Comparison of ENCODE assay signal across 8 cellular contexts in genomic region chr20:326645-327031, GRCh38. TPM values are rescaled to one million over a fixed set of nuclear protein-coding genes. Genes with fewer than 3 reads are reported as not detected.
A peak's percentile ranks its signal among the peaks of the same experiment; 100 is the strongest.
DNase-seq lines count a peak whose midpoint lies in the region; ATAC-seq and TF ChIP-seq lines count a peak whose summit lies in the region.

No MANE protein-coding gene starts in this region.

- no peaks in the 10 kb centered on the region for H3K9me3 ChIP-seq in ovary

- H3K36me3 ChIP-seq in ovary = no peaks in the 10 kb centered on the region

- H3K4me3 ChIP-seq in fibroblast of mammary gland (ENCODE audit: control insufficient read depth, low read depth, low read length) = peak overlapping the region; percentile 79
- H3K4me3 ChIP-seq in ovary = peak overlapping the region; percentile 69

- WGBS in ovary, 3 donors = 0 to 1% (median 0%) methylated on average over 26 to 32 of the region's 32 CpGs

- no peaks in the 10 kb centered on the region for H3K27me3 Mint-ChIP-seq in activated T-cell treated with anti-CD3 and anti-CD28 coated beads, Interleukin-2, amount 50 U/mL, for 72 hours (ENCODE audit: low read depth)
- H3K27me3 Mint-ChIP-seq in T-helper 1 cell treated with Interleukin-12 subunit alpha and Interleukin-12 subunit beta and Interleukin-4 antibody, amounts not matched to agents 30 μg/mL and 1 μg/mL, for 36 hours (ENCODE audit: low read depth) = no peaks in the 10 kb centered on the region

- no peak for TF ChIP-seq POLR2A in ovary (IDR thresholded peaks at IDR 0.05)

- no peaks in the 10 kb centered on the region for H3K27me3 ChIP-seq in ovary

- no peaks in the 10 kb centered on the region for H3K36me3 Mint-ChIP-seq in activated T-cell treated with anti-CD3 and anti-CD28 coated beads, Interleukin-2, amount 50 U/mL, for 72 hours (ENCODE audit: insufficient read depth in 2 of 2)
- no peaks in the 10 kb centered on the region for H3K36me3 Mint-ChIP-seq in T-helper 1 cell treated with Interleukin-12 subunit alpha and Interleukin-12 subunit beta and Interleukin-4 antibody, amounts not matched to agents 30 μg/mL and 1 μg/mL, for 36 hours (ENCODE audit: low read depth)

- H3K4me1 Mint-ChIP-seq in activated T-cell treated with anti-CD3 and anti-CD28 coated beads, Interleukin-2, amount 50 U/mL, for 72 hours (ENCODE audit: low read depth) = peaks cover 39% of the 10 kb centered on the region
- H3K4me1 Mint-ChIP-seq in T-helper 1 cell treated with Interleukin-12 subunit alpha and Interleukin-12 subunit beta and Interleukin-4 antibody, amounts not matched to agents 30 μg/mL and 1 μg/mL, for 36 hours (ENCODE audit: low read depth) = peaks cover 13% of the 10 kb centered on the region

- H3K4me1 ChIP-seq in ovary (ENCODE audit: insufficient read depth) = peaks cover 5% of the 10 kb centered on the region

- no peak for DNase-seq in activated T-cell treated with anti-CD3 and anti-CD28 coated beads, Interleukin-2, amount 50 U/mL, for 72 hours
- no peak for DNase-seq in activated T-cell treated with anti-CD3 and anti-CD28 coated beads for 4 hours
- no peak for DNase-seq in fibroblast of mammary gland (ENCODE audit: low read depth)
- no peak for DNase-seq in ovary
- no peak for DNase-seq in foreskin melanocyte

- no peak overlapping the region for H3K27ac Mint-ChIP-seq in activated T-cell treated with anti-CD3 and anti-CD28 coated beads, Interleukin-2, amount 50 U/mL, for 72 hours
- no peak overlapping the region for H3K27ac Mint-ChIP-seq in T-helper 1 cell treated with Interleukin-12 subunit alpha and Interleukin-12 subunit beta and Interleukin-4 antibody, amounts not matched to agents 30 μg/mL and 1 μg/mL, for 36 hours

- no peak for TF ChIP-seq CTCF in fibroblast of mammary gland (conservative IDR thresholded peaks at IDR 0.05; ENCODE audit: control insufficient read depth, insufficient read depth, low read depth, low read length)
- no peak for TF ChIP-seq CTCF in ovary (IDR thresholded peaks at IDR 0.05)

- peak in 1 of 2 donors; percentile 0 for ATAC-seq in activated T-cell treated with anti-CD3 and anti-CD28 coated beads, Interleukin-2, amount 50 U/mL, for 72 hours (replicated peaks in 1 of 2)
- ATAC-seq in HG02852 (IDR thresholded peaks at IDR 0.05; ENCODE audit: unreplicated experiment) = no peak
- no peak for ATAC-seq in HG03196 (IDR thresholded peaks at IDR 0.05; ENCODE audit: unreplicated experiment)

- TF ChIP-seq EP300 in ovary (IDR thresholded peaks at IDR 0.05) = no peak

- peak overlapping the region; percentile 91 to 97 for H3K27ac ChIP-seq in ovary

- H3K9me3 Mint-ChIP-seq in activated T-cell treated with anti-CD3 and anti-CD28 coated beads, Interleukin-2, amount 50 U/mL, for 72 hours = no peaks in the 10 kb centered on the region
- no peaks in the 10 kb centered on the region for H3K9me3 Mint-ChIP-seq in T-helper 1 cell treated with Interleukin-12 subunit alpha and Interleukin-12 subunit beta and Interleukin-4 antibody, amounts not matched to agents 30 μg/mL and 1 μg/mL, for 36 hours

- peak overlapping the region; percentile 88 to 91 for H3K4me3 Mint-ChIP-seq in activated T-cell treated with anti-CD3 and anti-CD28 coated beads, Interleukin-2, amount 50 U/mL, for 72 hours
- peak overlapping the region; percentile 73 for H3K4me3 Mint-ChIP-seq in T-helper 1 cell treated with Interleukin-12 subunit alpha and Interleukin-12 subunit beta and Interleukin-4 antibody, amounts not matched to agents 30 μg/mL and 1 μg/mL, for 36 hours

- intact Hi-C loops in ovary (cut with DNase I) = loop anchor here in 1 of 4 donors (10.0 kb wide), 1 partner anchor 1058 kb away; no protein-coding TSS in a partner anchor

RNA-seq across cellular contexts. Expression of gene SOX12, which starts 1.3 kb away (rescaled TPM):
- total RNA-seq in activated T-cell treated with anti-CD3 and anti-CD28 coated beads, Interleukin-2, amount 50 U/mL, for 72 hours = 10 to 100 TPM in 1 of 2 donors, 1 to 10 TPM in 1; 7.8 to 11.7 TPM
- total RNA-seq in ovary = 10 to 100 TPM in 5 of 7 donors, 1 to 10 TPM in 2; 4.8 to 34.1 (median 25.7) TPM
- polyA plus RNA-seq in ovary = 1 to 10 TPM; 4.1 to 8.7 TPM

RNA-seq across cellular contexts. Expression of gene NRSN2, which starts 20.3 kb away (rescaled TPM):
- total RNA-seq in activated T-cell treated with anti-CD3 and anti-CD28 coated beads, Interleukin-2, amount 50 U/mL, for 72 hours = 10 to 100 TPM; 12.9 to 14.7 TPM
- total RNA-seq in ovary = 10 to 100 TPM; 20.5 to 77.9 (median 43.8) TPM
- 10 to 100 TPM; 32.4 to 36.7 TPM for polyA plus RNA-seq in ovary

RNA-seq across cellular contexts. Expression of gene ZCCHC3, which starts 29.3 kb away (rescaled TPM):
- 10 to 100 TPM; 21.3 to 21.6 TPM for total RNA-seq in activated T-cell treated with anti-CD3 and anti-CD28 coated beads, Interleukin-2, amount 50 U/mL, for 72 hours
- total RNA-seq in ovary = 10 to 100 TPM; 13.6 to 28.1 (median 23.1) TPM
- 10 to 100 TPM; 16.8 to 23.2 TPM for polyA plus RNA-seq in ovary

RNA-seq across cellular contexts. Expression of gene C20orf96, which starts 36.1 kb away (rescaled TPM):
- 1 to 10 TPM; 6.4 to 9.4 TPM for total RNA-seq in activated T-cell treated with anti-CD3 and anti-CD28 coated beads, Interleukin-2, amount 50 U/mL, for 72 hours
- 10 to 100 TPM in 6 of 7 donors, 1 to 10 TPM in 1; 6.6 to 17.5 (median 11.7) TPM for total RNA-seq in ovary
- polyA plus RNA-seq in ovary = 10 to 100 TPM; 11.7 to 14.7 TPM

RNA-seq across cellular contexts. Expression of gene TRIB3, which starts 53.9 kb away (rescaled TPM):
- total RNA-seq in activated T-cell treated with anti-CD3 and anti-CD28 coated beads, Interleukin-2, amount 50 U/mL, for 72 hours = 100 to 1,000 TPM; 165 to 281 TPM
- 10 to 100 TPM in 1 of 7 donors, 1 to 10 TPM in 6; 1.5 to 55.1 (median 4.9) TPM for total RNA-seq in ovary
- 1 to 10 TPM; 2.3 to 2.7 TPM for polyA plus RNA-seq in ovary
